12 cellular contexts compared by ENCODE assay signal in genomic region chr9:89313842-89314241, GRCh38. TPM values are rescaled to one million over a fixed set of nuclear protein-coding genes. Genes with fewer than 3 reads are reported as not detected.
DNase-seq lines count a peak whose midpoint lies in the region; ATAC-seq and TF ChIP-seq lines count a peak whose summit lies in the region.
"Had no signal": no experiment of that assay in that cellular context is flagged by ENCODE, and none has a peak within 500 bp of the region (broad histone marks: within the 10 kb centered on the region; RNA-seq: fewer than 3 reads in every experiment).

No MANE protein-coding gene starts in this region.

- peaks cover 37% of the 10 kb centered on the region for H4K20me1 ChIP-seq in DOHH2 (ENCODE audit: control insufficient read depth, insufficient read depth, low read depth, low read length)

- POLR2A ChIA-PET in activated CD8-positive, alpha-beta T cell treated with anti-CD3 and anti-CD28 coated beads for 36 hours (lab: Charles Lee) = interaction anchor here (1.2 kb wide), 1 partner anchor 9 kb away, joined by 3 read pairs; no protein-coding TSS in a partner anchor

- peaks cover 78% of the 10 kb centered on the region for H3K79me2 ChIP-seq in DOHH2 (ENCODE audit: control insufficient read depth, low read length)

- DNase-seq in activated CD8-positive, alpha-beta T cell treated with anti-CD3 and anti-CD28 coated beads for 36 hours = no peak
- DNase-seq in C1 segment of cervical spinal cord (lab: John Stamatoyannopoulos, UW) (no peak), SKM-1 (lab: John Stamatoyannopoulos, UW; ENCODE audit: unreplicated experiment) (no peak)
- no peak for DNase-seq in activated effector memory CD4-positive, alpha-beta T cell treated with anti-CD3 and anti-CD28 coated beads, Interleukin-2, amount 50 U/mL, for 16 hours
- DNase-seq: anterior cingulate cortex; islet precursor cell; SIG-M5; stimulated activated CD4-positive, alpha-beta T cell treated with anti-CD3 and anti-CD28 coated beads, Interleukin-1b, Interleukin-23, amount 100 ng/mL, for 48 hours had no signal

- peaks cover 3% of the 10 kb centered on the region for H3K27me3 Mint-ChIP-seq in IgD-negative memory B cell
- peaks cover 3% of the 10 kb centered on the region for H3K27me3 Mint-ChIP-seq in activated CD8-positive, alpha-beta T cell treated with anti-CD3 and anti-CD28 coated beads for 36 hours

- intact Hi-C loops in activated CD8-positive, alpha-beta T cell treated with anti-CD3 and anti-CD28 coated beads for 36 hours (cut with micrococcal nuclease) = loop anchor here (10.0 kb wide), 1 partner anchor 221 kb away; no protein-coding TSS in a partner anchor

- H3F3A ChIP-seq in DOHH2 (ENCODE audit: control insufficient read depth, insufficient read depth) = peaks cover 67% of the 10 kb centered on the region

- H3K9me3 ChIP-seq in DOHH2 (ENCODE audit: control insufficient read depth, insufficient read depth, low read length) (no peaks in the 10 kb centered on the region), iPS-20b (ENCODE audit: insufficient read depth, low read depth, low read length) (no peaks in the 10 kb centered on the region)

- no peak for ATAC-seq in activated CD8-positive, alpha-beta T cell treated with anti-CD3 and anti-CD28 coated beads for 36 hours
- ATAC-seq in HG03025 (IDR thresholded peaks at IDR 0.05; ENCODE audit: low FRiP score, unreplicated experiment) = no peak

- peaks cover 38 to 52% (median 40%) of the 10 kb centered on the region in 3 donors for H3K4me1 Mint-ChIP-seq in IgD-negative memory B cell
- peaks cover 55% of the 10 kb centered on the region for H3K4me1 Mint-ChIP-seq in activated CD8-positive, alpha-beta T cell treated with anti-CD3 and anti-CD28 coated beads for 36 hours (ENCODE audit: low read depth)

- no peaks in the 10 kb centered on the region for H3K9me3 Mint-ChIP-seq in IgD-negative memory B cell
- H3K9me3 Mint-ChIP-seq in activated CD8-positive, alpha-beta T cell treated with anti-CD3 and anti-CD28 coated beads for 36 hours = no peaks in the 10 kb centered on the region

- peaks cover 60% of the 10 kb centered on the region for H3K4me1 ChIP-seq in DOHH2 (ENCODE audit: control insufficient read depth, low read length)
- peaks cover 21% of the 10 kb centered on the region; the same call in 1 of the 2 replicates for H3K4me1 ChIP-seq in iPS-20b (ENCODE audit: insufficient read depth, low read length)

- no peaks in the 10 kb centered on the region for H3K36me3 Mint-ChIP-seq in IgD-negative memory B cell
- H3K36me3 Mint-ChIP-seq in activated CD8-positive, alpha-beta T cell treated with anti-CD3 and anti-CD28 coated beads for 36 hours (ENCODE audit: low read depth) = peaks cover 74% of the 10 kb centered on the region

- TF ChIP-seq CTCF in DOHH2 (IDR thresholded peaks at IDR 0.05; ENCODE audit: low read depth, low read length, poor library complexity, severe bottlenecking) = no peak
- no peak for TF ChIP-seq CTCF in activated CD8-positive, alpha-beta T cell treated with anti-CD3 and anti-CD28 coated beads for 36 hours (IDR thresholded peaks at IDR 0.05)

- H3K36me3 ChIP-seq in DOHH2 (ENCODE audit: control insufficient read depth, low read length) = peaks cover 86% of the 10 kb centered on the region
- peaks cover 51% of the 10 kb centered on the region for H3K36me3 ChIP-seq in iPS-20b (ENCODE audit: insufficient read depth, low read depth, low read length)

- H3K4me3 ChIP-seq in DOHH2 (ENCODE audit: low read length) (peak overlapping the region; percentile 95), iPS-20b (ENCODE audit: low read length) (peak overlapping the region; percentile 96)

- peak overlapping the region; percentile 89 for H3K4me2 ChIP-seq in DOHH2 (ENCODE audit: low read length)

- H3K4me3 Mint-ChIP-seq in IgD-negative memory B cell = peak overlapping the region in 1 of 4 donors; percentile 90
- H3K4me3 Mint-ChIP-seq in activated CD8-positive, alpha-beta T cell treated with anti-CD3 and anti-CD28 coated beads for 36 hours = peak overlapping the region; percentile 91

- H3K27me3 ChIP-seq in DOHH2 (ENCODE audit: control insufficient read depth, low read length) (no peaks in the 10 kb centered on the region), iPS-20b (ENCODE audit: insufficient read depth, low read length) (no peaks in the 10 kb centered on the region)

- CTCF ChIA-PET in activated CD8-positive, alpha-beta T cell treated with anti-CD3 and anti-CD28 coated beads for 36 hours (lab: Charles Lee) = interaction anchor here (1.5 kb wide), 1 partner anchor 35 kb away, joined by 4 read pairs; no protein-coding TSS in a partner anchor

- H3K9me2 ChIP-seq in DOHH2 (replicated peaks; ENCODE audit: control insufficient read depth, low read length) = no peaks in the 10 kb centered on the region

- peak overlapping the region; percentile 89 for H3K27ac ChIP-seq in DOHH2 (ENCODE audit: low read depth, low read length)
- H3K27ac ChIP-seq in iPS-20b (ENCODE audit: low read length) = no peak overlapping the region

- peak overlapping the region; percentile 98 for H3K9ac ChIP-seq in iPS-20b (ENCODE audit: low read depth, low read length)

- H3K27ac Mint-ChIP-seq in IgD-negative memory B cell = peak overlapping the region in 2 of 3 donors; percentile 26 to 44
- peak overlapping the region; percentile 55 for H3K27ac Mint-ChIP-seq in activated CD8-positive, alpha-beta T cell treated with anti-CD3 and anti-CD28 coated beads for 36 hours

RNA-seq across cellular contexts. Expression of gene CKS2, which starts 2.8 kb away (rescaled TPM):
- polyA plus RNA-seq in IgD-negative memory B cell = 61.3 TPM
- 100 to 1,000 TPM; 221 to 230 TPM for total RNA-seq in activated CD8-positive, alpha-beta T cell treated with anti-CD3 and anti-CD28 coated beads for 36 hours

RNA-seq across cellular contexts. Expression of gene SECISBP2, which starts 4.5 kb away (rescaled TPM):
- polyA plus RNA-seq in IgD-negative memory B cell = 30.6 TPM
- 10 to 100 TPM; 40.4 to 42.5 TPM for total RNA-seq in activated CD8-positive, alpha-beta T cell treated with anti-CD3 and anti-CD28 coated beads for 36 hours
